In genomic region chr5:69271376-69271775, GRCh38 we compare ENCODE assay signal across 11 cellular contexts. TPM values are rescaled to one million over a fixed set of nuclear protein-coding genes. Genes with fewer than 3 reads are reported as not detected.
DNase-seq lines count a peak whose midpoint lies in the region; ATAC-seq, FAIRE-seq and TF ChIP-seq lines count a peak whose summit lies in the region.
"Had no signal": no experiment of that assay in that cellular context is flagged by ENCODE, and none has a peak within 500 bp of the region (broad histone marks: within the 10 kb centered on the region; RNA-seq: fewer than 3 reads in every experiment).

No MANE protein-coding gene starts in this region.

- no peak overlapping the region for H3K4me2 ChIP-seq in GM12878 (ENCODE audit: control insufficient read depth, insufficient read depth)

- H3K27ac Mint-ChIP-seq in CD8-positive, alpha-beta T cell = no peak overlapping the region

- peaks cover 10% of the 10 kb centered on the region for H3K4me1 Mint-ChIP-seq in CD8-positive, alpha-beta T cell (ENCODE audit: low read depth)

- RAD21 ChIA-PET in GM12878 (lab: Charles Lee; ENCODE audit: unreplicated experiment) = interaction anchor here (2.3 kb wide), 1 partner anchor 178 kb away, joined by 9 read pairs; the partner anchor contains the start of gene SLC30A5

- CTCF ChIA-PET in GM12878 (lab: Yijun Ruan, JAX) = interaction anchor here (0.6 to 1.4 kb wide), 4 partner anchors 9 to 143 kb away, joined by 3 to 4 read pairs (median 4); no protein-coding TSS in a partner anchor
- CTCF ChIA-PET in CD8-positive, alpha-beta T cell (lab: Charles Lee) = interaction anchor here (1.2 kb wide), 1 partner anchor 10 kb away, joined by 3 read pairs; no protein-coding TSS in a partner anchor

- H3K36me3 ChIP-seq in GM12878 (ENCODE audit: control insufficient read depth in 2 of 2, insufficient read depth in 2 of 2, low read length in 1 of 2) = peaks cover 3 to 16% of the 10 kb centered on the region in 2 experiments
- H3K36me3 ChIP-seq in lung (ENCODE audit: control insufficient read depth in 2 of 2, insufficient read depth in 2 of 2, low read length in 2 of 2) = peaks cover 12 to 13% of the 10 kb centered on the region in 2 donors
- peaks cover 11% of the 10 kb centered on the region for H3K36me3 ChIP-seq in CD8-positive, alpha-beta T cell (ENCODE audit: insufficient read depth, low read length)

- DNase-seq in Kasumi-1 (lab: John Stamatoyannopoulos, UW) = peak; percentile 19 to 34
- DNase-seq in GM12878 (ENCODE audit: low read depth, low spot score) = no peak
- DNase-seq in lung (ENCODE audit: low spot score) = peak; percentile 53
- no peak for DNase-seq in T-helper 9 cell
- no peak for DNase-seq in HuH-7 (ENCODE audit: low spot score)
- DNase-seq in CD8-positive, alpha-beta T cell = no peak
- DNase-seq: central memory CD4-positive, alpha-beta T cell; NCI-H82; psoas muscle had no signal

- FAIRE-seq in G401.6 (lab: Jason Lieb, UNC) (peak; percentile 3), GM12878 (lab: Jason Lieb, UNC) (no peak)

- no peak overlapping the region for H3K4me3 Mint-ChIP-seq in CD8-positive, alpha-beta T cell

- no peaks in the 10 kb centered on the region for H4K20me1 ChIP-seq in GM12878 (ENCODE audit: control insufficient read depth, insufficient read depth)

- no TSS peak for BruUV-seq in GM12878 (replicated peaks; lab: Mats Ljungman, UMichigan)

- H3K27ac ChIP-seq in GM12878 (ENCODE audit: control insufficient read depth, insufficient read depth) = no peak overlapping the region
- H3K27ac ChIP-seq in lung (ENCODE audit: low read depth in 1 of 2, low read length in 1 of 2) = no peak overlapping the region
- H3K27ac ChIP-seq in CD8-positive, alpha-beta T cell (ENCODE audit: low read depth, low read length) = no peak overlapping the region
- H3K27ac ChIP-seq: psoas muscle had no signal

- no peak for TF ChIP-seq POLR2A in GM12878 (IDR thresholded peaks at IDR 0.05; ENCODE audit: low read depth, low read length)

- POLR2A ChIA-PET in GM12878 (lab: Charles Lee) = interaction anchor here (0.7 kb wide), 2 partner anchors 27 to 188 kb away, joined by 7 to 9 read pairs; no protein-coding TSS in a partner anchor
- POLR2A ChIA-PET in CD8-positive, alpha-beta T cell (lab: Charles Lee) = no interaction called here

- H3K9me3 Mint-ChIP-seq in CD8-positive, alpha-beta T cell = no peaks in the 10 kb centered on the region

- no peak for TF ChIP-seq EP300 in GM12878 (IDR thresholded peaks at IDR 0.05; ENCODE audit: borderline replicate concordance in 1 of 2, control insufficient read depth in 1 of 2, low read depth in 2 of 2, low read length in 2 of 2)

- H3K4me3 ChIP-seq in GM12878 (no peak overlapping the region), lung (no peak overlapping the region)
- no peak overlapping the region for H3K4me3 ChIP-seq in CD8-positive, alpha-beta T cell (ENCODE audit: low read depth, low read length)
- H3K4me3 ChIP-seq: psoas muscle had no signal

- no peaks in the 10 kb centered on the region for H3K9me3 ChIP-seq in GM12878 (replicated peaks; ENCODE audit: control insufficient read depth, insufficient read depth, low read length)
- no peaks in the 10 kb centered on the region for H3K9me3 ChIP-seq in lung (ENCODE audit: control insufficient read depth in 2 of 2, insufficient read depth in 1 of 2, low read length in 1 of 2)
- no peaks in the 10 kb centered on the region for H3K9me3 ChIP-seq in CD8-positive, alpha-beta T cell (ENCODE audit: low read length)
- H3K9me3 ChIP-seq: psoas muscle had no signal

- no peaks in the 10 kb centered on the region for H3K79me2 ChIP-seq in GM12878 (ENCODE audit: control insufficient read depth, insufficient read depth, low read length)

- no peaks in the 10 kb centered on the region for H3K4me1 ChIP-seq in GM12878 (ENCODE audit: control insufficient read depth, insufficient read depth, low read length)
- no peaks in the 10 kb centered on the region for H3K4me1 ChIP-seq in lung (ENCODE audit: control insufficient read depth in 2 of 2, insufficient read depth in 2 of 2, low read length in 2 of 2)
- no peaks in the 10 kb centered on the region for H3K4me1 ChIP-seq in CD8-positive, alpha-beta T cell (ENCODE audit: insufficient read depth, low read length)
- H3K4me1 ChIP-seq: psoas muscle had no signal

- SMC1A ChIA-PET in GM12878 (lab: Charles Lee; ENCODE audit: uncharacterized antibody, unreplicated experiment) = interaction anchor here (0.6 to 0.9 kb wide), 2 partner anchors 43 to 77 kb away, joined by 3 to 4 read pairs; no protein-coding TSS in a partner anchor

- H3K9ac ChIP-seq in GM12878 (ENCODE audit: control insufficient read depth, insufficient read depth, low read length) = no peak overlapping the region

- no peaks in the 10 kb centered on the region for H3K27me3 Mint-ChIP-seq in CD8-positive, alpha-beta T cell (ENCODE audit: low read depth)

- intact Hi-C loops in GM12878 (cut with micrococcal nuclease; ENCODE audit: unreplicated experiment) = loop anchor here (10.0 kb wide), 1 partner anchor 123 kb away; no protein-coding TSS in a partner anchor
- intact Hi-C loops in CD8-positive, alpha-beta T cell (cut with DNase I, micrococcal nuclease) = loop anchor here in 1 of 2 experiments (10.0 kb wide), 1 partner anchor 93 kb away; the partner anchor contains the start of genes AK6, RAD17 and TAF9

- in situ Hi-C loops in GM12878 (cut with MboI) = no loop called here

- H3K36me3 Mint-ChIP-seq in CD8-positive, alpha-beta T cell = peaks cover 60% of the 10 kb centered on the region

- ATAC-seq in GM12878 (no peak), lung (ENCODE audit: insufficient read depth, low FRiP score) (no peak), HG02610 (IDR thresholded peaks at IDR 0.05; ENCODE audit: unreplicated experiment) (no peak)
- ATAC-seq in CD8-positive, alpha-beta T cell = no peak
- ATAC-seq: psoas muscle had no signal

- TF ChIP-seq RAD21 in GM12878 (IDR thresholded peaks at IDR 0.05; ENCODE audit: insufficient read depth, low read depth, low read length) = no peak

- TF ChIP-seq CTCF in GM12878 (IDR thresholded peaks at IDR 0.05 in 2 of 3, conservative IDR thresholded peaks at IDR 0.05 in 1 of 3; ENCODE audit: control insufficient read depth in 2 of 3, extremely low read depth in 1 of 3, insufficient read depth in 1 of 3, low read depth in 3 of 3, low read length in 3 of 3) (no peak), lung (IDR thresholded peaks at IDR 0.05; ENCODE audit: control extremely low read depth, extremely low read depth) (no peak)
- TF ChIP-seq CTCF in CD8-positive, alpha-beta T cell (IDR thresholded peaks at IDR 0.05) = no peak

- H3K27me3 ChIP-seq in GM12878 (replicated peaks in 1 of 2; ENCODE audit: control insufficient read depth in 2 of 2, insufficient read depth in 2 of 2, low read length in 1 of 2) (no peaks in the 10 kb centered on the region), lung (ENCODE audit: control insufficient read depth, insufficient read depth) (no peaks in the 10 kb centered on the region)
- H3K27me3 ChIP-seq in CD8-positive, alpha-beta T cell (ENCODE audit: insufficient read depth, low read length) = no peaks in the 10 kb centered on the region

- no peak overlapping the region for H2AFZ ChIP-seq in GM12878 (ENCODE audit: control insufficient read depth, low read depth, low read length)

- WGBS in GM12878 (ENCODE audit: insufficient coverage, insufficient replicate concordance, low lambda C conversion rate, missing lambda C conversion rate) = 87% methylated on average over 4 of the region's 4 CpGs
- WGBS in lung, 2 donors = 67 to 80% methylated on average over 4 of the region's 4 CpGs

TF ChIP-seq in GM12878, 131 proteins besides CTCF, POLR2A, EP300 and RAD21:
- TF ChIP-seq ZNF384 (IDR thresholded peaks at IDR 0.05; ENCODE audit: borderline replicate concordance, low read depth, low read length) = peak; percentile 20; the same call in 1 of the 2 replicates
- TF ChIP-seq LARP7 (IDR thresholded peaks at IDR 0.05) = no peak

RNA-seq across cellular contexts. Expression of gene CDK7, which starts 36.7 kb away (rescaled TPM):
- total RNA-seq in GM12878 (2013; cell fraction: nucleolus; rRNA removed) = 82.8 and 197 TPM in 2 replicates
- total RNA-seq in GM12878 (2014; rRNA removed) (39.6 and 51.0 TPM in 2 replicates), GM12878 (2014; rRNA removed; fragmentation: Illumina TruSeq; extraction: Trizol) (44.5 and 46.8 TPM in 2 replicates), GM12878 (2021) (26.0 and 27.0 TPM in 2 replicates), lung (10 to 100 TPM; 21.9 to 53.2 TPM)
- polyA plus RNA-seq in GM12878 (2011; ENCODE audit: low read depth) = 19.6 TPM
- polyA plus RNA-seq in GM12878 (2011; rRNA removed) (59.6 and 76.7 TPM in 2 replicates), GM12878 (2014; fragmentation: Illumina TruSeq; extraction: Trizol) (40.8 and 46.7 TPM in 2 replicates), GM12878 (2014; fragmentation: Nextera tagmentation; extraction: Ambion mirVana) (10 to 100 TPM; 80.3 to 93.9 TPM), GM12878 (2014; rRNA removed) (41.4 and 44.8 TPM in 2 replicates), GM12878 (2016; fragmentation: Nextera tagmentation; extraction: Ambion mirVana) (10 to 100 TPM; 41.5 to 44.5 TPM), lung (10 to 100 TPM; 22.2 to 37.7 TPM)
- polyA plus RNA-seq in GM12878 (2011; cell fraction: cytosol; rRNA removed) = 20.4 and 21.6 TPM in 2 replicates
- polyA plus RNA-seq in GM12878 (2011; cell fraction: nucleus; rRNA removed) = 28.0 and 41.1 TPM in 2 replicates
- polyA plus RNA-seq in GM12878 (2012) = 30.9 and 40.1 TPM in 2 replicates
- polyA minus RNA-seq in GM12878 (2011; rRNA and poly(A)+ RNA removed) = 35.7 and 47.3 TPM in 2 replicates
- 25.6 and 27.0 TPM in 2 replicates for polyA minus RNA-seq in GM12878 (2011; cell fraction: cytosol; rRNA and poly(A)+ RNA removed)
- 129 and 138 TPM in 2 replicates for polyA minus RNA-seq in GM12878 (2011; cell fraction: nucleus; rRNA and poly(A)+ RNA removed)
- total RNA-seq in CD8-positive, alpha-beta T cell = 10 to 100 TPM; 27.5 to 29.4 TPM

Comparison
In these comparisons a context has a peak if more than half of its experiments do, and no peak if none do; other contexts are left out.
1. DNase-seq: peak in Kasumi-1 (2 of 2) and lung (single experiment); none in GM12878 (single experiment), T-helper 9 cell (single experiment), HuH-7 (single experiment) and CD8-positive, alpha-beta T cell (0 of 7).